In genomic region chr2:108974674-108975073, GRCh38 we compare ENCODE assay signal across 21 cellular contexts. TPM values are rescaled to one million over a fixed set of nuclear protein-coding genes. Genes with fewer than 3 reads are reported as not detected.
"Had no signal": no experiment of that assay in that cellular context is flagged by ENCODE, and none has a peak within 500 bp of the region (broad histone marks: within the 10 kb centered on the region; RNA-seq: fewer than 3 reads in every experiment).

No MANE protein-coding gene starts in this region.

- H3K4me1 ChIP-seq: left lung, spleen had no signal

- H3K79me2 ChIP-seq: hepatocyte had no signal

- H3K36me3 ChIP-seq: esophagus muscularis mucosa, left lung, pancreas, sigmoid colon, spleen, upper lobe of left lung had no signal

- H3K27ac Mint-ChIP-seq: naive B cell; T-helper 2 cell treated with Interferon-gamma antibody and Interleukin-4, amounts not matched to agents 5 μg/mL and 100 μg/mL, for 36 hours had no signal

- FAIRE-seq: kidney, pancreas had no signal

- H3K27me3 ChIP-seq: body of pancreas, hepatocyte, left lung, pancreas, sigmoid colon, spleen, upper lobe of left lung had no signal

- H2AFZ ChIP-seq: hepatocyte had no signal

- H3K4me2 ChIP-seq: hepatocyte had no signal

- H3K27me3 Mint-ChIP-seq: activated T-cell treated with anti-CD3 and anti-CD28 coated beads, Interleukin-2, amount 50 U/mL, for 24 hours; stimulated activated naive CD8-positive, alpha-beta T cell treated with anti-CD3 and anti-CD28 coated beads, Interleukin-15, amount 100 ng/mL, for 72 hours had no signal

- H3K27ac ChIP-seq: body of pancreas, coronary artery, esophagus muscularis mucosa, hepatocyte, left lung, pancreas, sigmoid colon, spleen, upper lobe of left lung had no signal

- DNase-seq: activated CD4-positive, alpha-beta T cell treated with anti-CD3 and anti-CD28 coated beads, Interleukin-2, amount 50 U/mL, for 1 hour; activated T-cell treated with anti-CD3 and anti-CD28 coated beads, Interleukin-2, amount 50 U/mL, for 24 hours; amygdala; body of pancreas; central memory CD4-positive, alpha-beta T cell; kidney; left lung; naive B cell; pancreas; sigmoid colon; spleen; stimulated activated naive CD8-positive, alpha-beta T cell treated with anti-CD3 and anti-CD28 coated beads, Interleukin-15, amount 100 ng/mL, for 72 hours; upper lobe of left lung had no signal

- H3K4me3 ChIP-seq: body of pancreas, coronary artery, esophagus muscularis mucosa, hepatocyte, left lung, pancreas, sigmoid colon, spleen, upper lobe of left lung had no signal

- H3K9me3 ChIP-seq: body of pancreas, esophagus muscularis mucosa, left lung, pancreas, sigmoid colon, spleen, upper lobe of left lung had no signal

- H3K9me3 Mint-ChIP-seq: activated naive CD4-positive, alpha-beta T cell treated with anti-CD3 and anti-CD28 coated beads, Interleukin-2, amount 50 U/mL, for 72 hours; activated T-cell treated with anti-CD3 and anti-CD28 coated beads, Interleukin-2, amount 50 U/mL, for 24 hours; naive B cell; stimulated activated naive CD8-positive, alpha-beta T cell treated with anti-CD3 and anti-CD28 coated beads, Interleukin-15, amount 100 ng/mL, for 72 hours; T-helper 2 cell treated with Interferon-gamma antibody and Interleukin-4, amounts not matched to agents 5 μg/mL and 100 μg/mL, for 36 hours had no signal

- H3K36me3 Mint-ChIP-seq: activated naive CD4-positive, alpha-beta T cell treated with anti-CD3 and anti-CD28 coated beads, Interleukin-2, amount 50 U/mL, for 72 hours; naive B cell had no signal

- ATAC-seq: body of pancreas; left lung; pancreas; stimulated activated naive CD8-positive, alpha-beta T cell treated with anti-CD3 and anti-CD28 coated beads, Interleukin-15, amount 100 ng/mL, for 72 hours had no signal

- H3K4me3 Mint-ChIP-seq: activated T-cell treated with anti-CD3 and anti-CD28 coated beads, Interleukin-2, amount 50 U/mL, for 24 hours; naive B cell; T-helper 2 cell treated with Interferon-gamma antibody and Interleukin-4, amounts not matched to agents 5 μg/mL and 100 μg/mL, for 36 hours had no signal

RNA-seq across cellular contexts. Expression of gene EDAR, which starts 14.3 kb away (rescaled TPM):
- total RNA-seq: body of pancreas, esophagus muscularis mucosa, fibroblast of villous mesenchyme, glomerular endothelial cell, sigmoid colon, temporal lobe had no signal
